8 cellular contexts compared by ENCODE assay signal in the genomic region with DNA sequence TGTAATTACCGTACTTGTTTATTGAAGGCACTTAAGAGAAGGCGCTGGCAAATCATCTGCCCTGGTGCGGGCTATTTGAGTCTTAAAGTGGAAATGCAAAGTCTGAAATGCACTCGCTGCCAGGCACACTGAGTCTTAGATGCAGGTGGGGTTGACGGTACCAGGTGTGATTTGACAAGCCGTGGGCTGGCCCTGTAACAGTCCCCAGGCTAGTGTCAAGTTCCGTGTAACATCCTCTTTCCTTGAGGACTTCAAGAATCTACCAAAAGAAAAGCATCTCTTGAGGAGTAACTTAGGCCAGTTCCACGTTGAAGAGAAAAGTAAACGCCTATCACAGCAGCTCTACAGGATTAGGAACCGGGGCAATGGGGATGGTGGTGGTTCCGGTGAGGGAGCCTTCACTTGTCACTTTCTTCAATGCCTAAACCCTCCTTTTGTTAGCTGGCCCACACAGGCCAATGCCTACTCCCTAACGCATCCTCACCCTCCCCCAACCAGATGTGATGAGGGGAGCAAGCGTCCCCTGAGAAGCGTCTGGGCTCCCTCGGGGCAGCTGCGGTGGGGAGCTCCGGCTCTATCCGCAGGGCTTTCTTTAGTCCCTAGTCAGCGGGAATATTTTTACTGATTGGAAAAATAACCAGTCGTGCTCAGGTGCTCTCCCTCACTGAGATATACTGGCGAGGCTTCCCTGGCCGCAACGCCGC. TPM values are rescaled to one million over a fixed set of nuclear protein-coding genes. Genes with fewer than 3 reads are reported as not detected.
A peak's percentile ranks its signal among the peaks of the same experiment; 100 is the strongest.
DNase-seq lines count a peak whose midpoint lies in the region; ATAC-seq and TF ChIP-seq lines count a peak whose summit lies in the region.

No MANE protein-coding gene starts in this region.

- H3K27ac Mint-ChIP-seq in activated T-helper 1 cell treated with anti-CD3 and anti-CD28 coated beads, Interleukin-12 subunit alpha, Interleukin-12 subunit beta, Interleukin-2, Interleukin-4 antibody, amounts not matched to agents 30 ng/mL and 10 ng/mL and 1 ng/mL, durations not matched to agents 14 hours and 24 hours and 36 hours = peak overlapping the region; percentile 99

- no peak for TF ChIP-seq CTCF in HL-60 (IDR thresholded peaks at IDR 0.05; ENCODE audit: insufficient read depth, low read length)

- peaks cover 35% of the 10 kb centered on the region for H3K4me1 Mint-ChIP-seq in activated T-helper 1 cell treated with anti-CD3 and anti-CD28 coated beads, Interleukin-12 subunit alpha, Interleukin-12 subunit beta, Interleukin-2, Interleukin-4 antibody, amounts not matched to agents 30 ng/mL and 10 ng/mL and 1 ng/mL, durations not matched to agents 14 hours and 24 hours and 36 hours (ENCODE audit: low read depth)

- ATAC-seq in GM21423 (IDR thresholded peaks at IDR 0.05; ENCODE audit: unreplicated experiment) = peak; percentile 31

- H3K4me3 ChIP-seq in HL-60 (replicated peaks; ENCODE audit: insufficient read depth, low read length) = peak overlapping the region; percentile 76
- peak overlapping the region; percentile 72 to 98 (median 89) for H3K4me3 ChIP-seq in skin epidermis

- intact Hi-C loops in activated T-helper 1 cell treated with anti-CD3 and anti-CD28 coated beads, Interleukin-12 subunit alpha, Interleukin-12 subunit beta, Interleukin-2, Interleukin-4 antibody, amounts not matched to agents 30 ng/mL and 10 ng/mL and 1 ng/mL, durations not matched to agents 14 hours and 24 hours and 36 hours (cut with micrococcal nuclease) = loop anchor here (1.0 to 10.0 kb wide), 14 partner anchors 16 to 1955 kb away; a partner anchor contains a TSS

- H3K9me3 Mint-ChIP-seq in activated T-helper 1 cell treated with anti-CD3 and anti-CD28 coated beads, Interleukin-12 subunit alpha, Interleukin-12 subunit beta, Interleukin-2, Interleukin-4 antibody, amounts not matched to agents 30 ng/mL and 10 ng/mL and 1 ng/mL, durations not matched to agents 14 hours and 24 hours and 36 hours = no peaks in the 10 kb centered on the region

- peak overlapping the region; percentile 99 for H3K4me3 Mint-ChIP-seq in activated T-helper 1 cell treated with anti-CD3 and anti-CD28 coated beads, Interleukin-12 subunit alpha, Interleukin-12 subunit beta, Interleukin-2, Interleukin-4 antibody, amounts not matched to agents 30 ng/mL and 10 ng/mL and 1 ng/mL, durations not matched to agents 14 hours and 24 hours and 36 hours

- H3K27me3 ChIP-seq in HL-60 (ENCODE audit: insufficient read depth, poor library complexity, severe bottlenecking) = no peaks in the 10 kb centered on the region

- H3K27me3 Mint-ChIP-seq in activated T-helper 1 cell treated with anti-CD3 and anti-CD28 coated beads, Interleukin-12 subunit alpha, Interleukin-12 subunit beta, Interleukin-2, Interleukin-4 antibody, amounts not matched to agents 30 ng/mL and 10 ng/mL and 1 ng/mL, durations not matched to agents 14 hours and 24 hours and 36 hours (ENCODE audit: insufficient read depth) = no peaks in the 10 kb centered on the region

- DNase-seq in DMS 273 (lab: John Stamatoyannopoulos, UW; ENCODE audit: unreplicated experiment) (peak; percentile 78), DMS 273 treated with DMSO at 0.1 percent for 48 hours (lab: John Stamatoyannopoulos, UW) (no peak), HL-60 (ENCODE audit: low read depth in 1 of 2, low spot score in 1 of 2) (no peak), hepatic stellate cell (ENCODE audit: low spot score) (peak; percentile 22), AG08395 (ENCODE audit: low spot score) (no peak)
- no peak for DNase-seq in activated T-helper 1 cell treated with anti-CD3 and anti-CD28 coated beads, Interleukin-12 subunit alpha, Interleukin-12 subunit beta, Interleukin-2, Interleukin-4 antibody, amounts not matched to agents 30 ng/mL and 10 ng/mL and 1 ng/mL, durations not matched to agents 14 hours and 24 hours and 36 hours (ENCODE audit: low spot score)

- peak overlapping the region; percentile 99 for H3K27ac ChIP-seq in HL-60 (replicated peaks)
- H3K27ac ChIP-seq in skin epidermis = peak overlapping the region; percentile 63 to 100 (median 98)

- H3K36me3 Mint-ChIP-seq in activated T-helper 1 cell treated with anti-CD3 and anti-CD28 coated beads, Interleukin-12 subunit alpha, Interleukin-12 subunit beta, Interleukin-2, Interleukin-4 antibody, amounts not matched to agents 30 ng/mL and 10 ng/mL and 1 ng/mL, durations not matched to agents 14 hours and 24 hours and 36 hours (ENCODE audit: low read depth) = peaks cover 7% of the 10 kb centered on the region

RNA-seq across cellular contexts. Expression of a gene that starts 1.5 kb away (rescaled TPM):
- 60.3 and 65.9 TPM in 2 replicates for total RNA-seq in activated T-helper 1 cell treated with anti-CD3 and anti-CD28 coated beads, Interleukin-12 subunit alpha, Interleukin-12 subunit beta, Interleukin-2, Interleukin-4 antibody, amounts not matched to agents 30 ng/mL and 10 ng/mL and 1 ng/mL, durations not matched to agents 14 hours and 24 hours and 36 hours

Comparison
In these comparisons a context has a peak if more than half of its experiments do, and no peak if none do; other contexts are left out.
1. DNase-seq: peak in DMS 273 (single experiment) and hepatic stellate cell (single experiment); none in DMS 273 treated with DMSO at 0.1 percent for 48 hours (single experiment), HL-60 (0 of 2), activated T-helper 1 cell treated with anti-CD3 and anti-CD28 coated beads, Interleukin-12 subunit alpha, Interleukin-12 subunit beta, Interleukin-2, Interleukin-4 antibody, amounts not matched to agents 30 ng/mL and 10 ng/mL and 1 ng/mL, durations not matched to agents 14 hours and 24 hours and 36 hours (single experiment) and AG08395 (single experiment).